In genomic region chr15:43133429-43134156, GRCh38 we compare ENCODE assay signal across 1 cellular context.
A peak's percentile ranks its signal among the peaks of the same experiment; 100 is the strongest.
TF ChIP-seq lines count a peak whose summit lies in the region.

TSS of gene TMEM62 (plus strand) at chr15:43133586. CDS start at chr15:43133803, 217 bp downstream.

TF ChIP-seq in K562, 482 proteins besides CTCF, POLR2A, EP300 and RAD21 (continued from another document and continues in another):
- TF ChIP-seq CEBPZ (IDR thresholded peaks at IDR 0.05; ENCODE audit: borderline replicate concordance, low read depth, low read length) (no peak), NFE2 (IDR thresholded peaks at IDR 0.05; ENCODE audit: low read depth) (peak; percentile 53), MCM5 (IDR thresholded peaks at IDR 0.05; ENCODE audit: low read depth) (no peak), CTBP1 (IDR thresholded peaks at IDR 0.05; ENCODE audit: borderline replicate concordance) (peak; percentile 92), HIVEP1 (CRISPR knock-in tag; IDR thresholded peaks at IDR 0.05) (no peak), STAG1 (CRISPR knock-in tag; IDR thresholded peaks at IDR 0.05; ENCODE audit: borderline replicate concordance) (no peak), TRIM28 (IDR thresholded peaks at IDR 0.05) (no peak), PYGO2 (tag; IDR thresholded peaks at IDR 0.05) (no peak), MAFK (IDR thresholded peaks at IDR 0.05; ENCODE audit: low read length) (no peak), NONO (IDR thresholded peaks at IDR 0.05; ENCODE audit: low read depth in 2 of 2, low read length in 1 of 2) (peak; percentile 75 to 83; a peak in 3 of 4 replicates), ZNF217 (CRISPR knock-in tag; IDR thresholded peaks at IDR 0.05) (no peak), ZNF175 (CRISPR knock-in tag; IDR thresholded peaks at IDR 0.05; ENCODE audit: low read depth) (no peak), NCOA4 (IDR thresholded peaks at IDR 0.05; ENCODE audit: partially characterized antibody) (no peak), HOXB6 (CRISPR knock-in tag; IDR thresholded peaks at IDR 0.05; ENCODE audit: borderline replicate concordance) (no peak), POLR3G (IDR thresholded peaks at IDR 0.05; ENCODE audit: extremely low read depth, insufficient read length, insufficient replicate concordance) (no peak), JUND (IDR thresholded peaks at IDR 0.05; ENCODE audit: borderline replicate concordance, low read depth, low read length) (no peak), JUND (tag; IDR thresholded peaks at IDR 0.05; ENCODE audit: borderline replicate concordance, low read depth, low read length) (0 out of 3 replicates have a peak, but pooled peaks have one; percentile 44), ZNF76 (CRISPR knock-in tag; IDR thresholded peaks at IDR 0.05; ENCODE audit: borderline replicate concordance) (peak; percentile 82; the same call in 1 of the 2 replicates), ZKSCAN8 (CRISPR knock-in tag; IDR thresholded peaks at IDR 0.05) (no peak), POU5F1 (IDR thresholded peaks at IDR 0.05; ENCODE audit: borderline replicate concordance, low read depth, low read length, partially characterized antibody) (no peak), ZNF12 (CRISPR knock-in tag; IDR thresholded peaks at IDR 0.05) (no peak), FOXJ2 (tag; IDR thresholded peaks at IDR 0.05) (no peak), SIRT6 (IDR thresholded peaks at IDR 0.05; ENCODE audit: low read depth, low read length) (no peak), ZNF551 (CRISPR knock-in tag; IDR thresholded peaks at IDR 0.05) (no peak), ETV1 (tag; conservative IDR thresholded peaks at IDR 0.05; ENCODE audit: low read depth) (peak; percentile 82), ZNF655 (CRISPR knock-in tag; IDR thresholded peaks at IDR 0.05) (no peak), MYC (IDR thresholded peaks at IDR 0.05; ENCODE audit: low read depth, low read length) (peak; percentile 77), MYC (CRISPR knock-in tag; IDR thresholded peaks at IDR 0.05; ENCODE audit: borderline replicate concordance, low read depth) (no peak), CAMTA2 (CRISPR knock-in tag; conservative IDR thresholded peaks at IDR 0.05) (0 out of 2 replicates have a peak, but pooled peaks have one; percentile 34), CCNT2 (IDR thresholded peaks at IDR 0.05; ENCODE audit: borderline replicate concordance, extremely low read depth, insufficient read length, low read depth, low read length) (peak; percentile 61), ZNF57 (CRISPR knock-in tag; IDR thresholded peaks at IDR 0.05) (no peak), RUNX1 (IDR thresholded peaks at IDR 0.05; ENCODE audit: low read depth) (no peak), RBM14 (IDR thresholded peaks at IDR 0.05; ENCODE audit: borderline replicate concordance, insufficient read depth, low read depth, low read length) (no peak), HDAC1 (IDR thresholded peaks at IDR 0.05) (no peak), ZNF561 (CRISPR knock-in tag; conservative IDR thresholded peaks at IDR 0.05) (no peak), SMAD2 (IDR thresholded peaks at IDR 0.05; ENCODE audit: low read depth, low read length) (no peak), SRSF3 (IDR thresholded peaks at IDR 0.05; ENCODE audit: insufficient read depth, low read length) (no peak), ZNF41 (CRISPR knock-in tag; conservative IDR thresholded peaks at IDR 0.05) (no peak), RHOXF2B (CRISPR knock-in tag; conservative IDR thresholded peaks at IDR 0.05) (no peak), NFYB (IDR thresholded peaks at IDR 0.05; ENCODE audit: extremely low read depth, insufficient read length) (no peak), PHB2 (IDR thresholded peaks at IDR 0.05; ENCODE audit: low read depth) (no peak), STAT5A (IDR thresholded peaks at IDR 0.05; ENCODE audit: borderline replicate concordance, low read length) (no peak), MCM2 (IDR thresholded peaks at IDR 0.05; ENCODE audit: low read depth) (no peak), E2F3 (CRISPR knock-in tag; IDR thresholded peaks at IDR 0.05) (no peak), E2F4 (CRISPR knock-in tag; IDR thresholded peaks at IDR 0.05; ENCODE audit: low read depth) (peak; percentile 12; the same call in 1 of the 2 replicates), ZNF644 (tag; IDR thresholded peaks at IDR 0.05; ENCODE audit: low read depth) (no peak; the same call in 1 of the 2 replicates), CBFB (CRISPR knock-in tag; IDR thresholded peaks at IDR 0.05) (no peak), FOS (IDR thresholded peaks at IDR 0.05; ENCODE audit: extremely low read depth, insufficient read length) (no peak), NBN (IDR thresholded peaks at IDR 0.05; ENCODE audit: low read depth) (no peak), FOXP1 (CRISPR knock-in tag; IDR thresholded peaks at IDR 0.05) (peak; percentile 51; the same call in 1 of the 2 replicates), ZNF274 (IDR thresholded peaks at IDR 0.05; ENCODE audit: borderline replicate concordance, low read depth, low read length) (no peak), ZNF324 (CRISPR knock-in tag; IDR thresholded peaks at IDR 0.05) (no peak), FOXJ3 (CRISPR knock-in tag; IDR thresholded peaks at IDR 0.05) (no peak), BDP1 (IDR thresholded peaks at IDR 0.05; ENCODE audit: insufficient read depth, insufficient read length) (no peak), SRSF9 (IDR thresholded peaks at IDR 0.05; ENCODE audit: borderline replicate concordance, low read depth, low read length) (no peak), FUS (optimal IDR thresholded peaks at IDR 0.05; ENCODE audit: low read depth, low read length) (peak; percentile 75), ZNF766 (CRISPR knock-in tag; conservative IDR thresholded peaks at IDR 0.05) (no peak)
- TF ChIP-seq, protein P1, sequence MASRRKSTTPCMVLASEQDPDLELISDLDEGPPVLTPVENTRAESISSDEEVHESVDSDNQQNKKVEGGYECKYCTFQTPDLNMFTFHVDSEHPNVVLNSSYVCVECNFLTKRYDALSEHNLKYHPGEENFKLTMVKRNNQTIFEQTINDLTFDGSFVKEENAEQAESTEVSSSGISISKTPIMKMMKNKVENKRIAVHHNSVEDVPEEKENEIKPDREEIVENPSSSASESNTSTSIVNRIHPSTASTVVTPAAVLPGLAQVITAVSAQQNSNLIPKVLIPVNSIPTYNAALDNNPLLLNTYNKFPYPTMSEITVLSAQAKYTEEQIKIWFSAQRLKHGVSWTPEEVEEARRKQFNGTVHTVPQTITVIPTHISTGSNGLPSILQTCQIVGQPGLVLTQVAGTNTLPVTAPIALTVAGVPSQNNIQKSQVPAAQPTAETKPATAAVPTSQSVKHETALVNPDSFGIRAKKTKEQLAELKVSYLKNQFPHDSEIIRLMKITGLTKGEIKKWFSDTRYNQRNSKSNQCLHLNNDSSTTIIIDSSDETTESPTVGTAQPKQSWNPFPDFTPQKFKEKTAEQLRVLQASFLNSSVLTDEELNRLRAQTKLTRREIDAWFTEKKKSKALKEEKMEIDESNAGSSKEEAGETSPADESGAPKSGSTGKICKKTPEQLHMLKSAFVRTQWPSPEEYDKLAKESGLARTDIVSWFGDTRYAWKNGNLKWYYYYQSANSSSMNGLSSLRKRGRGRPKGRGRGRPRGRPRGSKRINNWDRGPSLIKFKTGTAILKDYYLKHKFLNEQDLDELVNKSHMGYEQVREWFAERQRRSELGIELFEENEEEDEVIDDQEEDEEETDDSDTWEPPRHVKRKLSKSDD (conservative IDR thresholded peaks at IDR 0.05; ENCODE audit: low read length) = no peak
- TF ChIP-seq, protein P2, sequence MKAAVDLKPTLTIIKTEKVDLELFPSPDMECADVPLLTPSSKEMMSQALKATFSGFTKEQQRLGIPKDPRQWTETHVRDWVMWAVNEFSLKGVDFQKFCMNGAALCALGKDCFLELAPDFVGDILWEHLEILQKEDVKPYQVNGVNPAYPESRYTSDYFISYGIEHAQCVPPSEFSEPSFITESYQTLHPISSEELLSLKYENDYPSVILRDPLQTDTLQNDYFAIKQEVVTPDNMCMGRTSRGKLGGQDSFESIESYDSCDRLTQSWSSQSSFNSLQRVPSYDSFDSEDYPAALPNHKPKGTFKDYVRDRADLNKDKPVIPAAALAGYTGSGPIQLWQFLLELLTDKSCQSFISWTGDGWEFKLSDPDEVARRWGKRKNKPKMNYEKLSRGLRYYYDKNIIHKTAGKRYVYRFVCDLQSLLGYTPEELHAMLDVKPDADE (conservative IDR thresholded peaks at IDR 0.05; ENCODE audit: control insufficient read depth, low read depth, low read length) = 0 out of 2 replicates have a peak, but pooled peaks have one; percentile 25
- TF ChIP-seq, protein P3, sequence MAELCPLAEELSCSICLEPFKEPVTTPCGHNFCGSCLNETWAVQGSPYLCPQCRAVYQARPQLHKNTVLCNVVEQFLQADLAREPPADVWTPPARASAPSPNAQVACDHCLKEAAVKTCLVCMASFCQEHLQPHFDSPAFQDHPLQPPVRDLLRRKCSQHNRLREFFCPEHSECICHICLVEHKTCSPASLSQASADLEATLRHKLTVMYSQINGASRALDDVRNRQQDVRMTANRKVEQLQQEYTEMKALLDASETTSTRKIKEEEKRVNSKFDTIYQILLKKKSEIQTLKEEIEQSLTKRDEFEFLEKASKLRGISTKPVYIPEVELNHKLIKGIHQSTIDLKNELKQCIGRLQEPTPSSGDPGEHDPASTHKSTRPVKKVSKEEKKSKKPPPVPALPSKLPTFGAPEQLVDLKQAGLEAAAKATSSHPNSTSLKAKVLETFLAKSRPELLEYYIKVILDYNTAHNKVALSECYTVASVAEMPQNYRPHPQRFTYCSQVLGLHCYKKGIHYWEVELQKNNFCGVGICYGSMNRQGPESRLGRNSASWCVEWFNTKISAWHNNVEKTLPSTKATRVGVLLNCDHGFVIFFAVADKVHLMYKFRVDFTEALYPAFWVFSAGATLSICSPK (IDR thresholded peaks at IDR 0.05; ENCODE audit: borderline replicate concordance) = no peak
- TF ChIP-seq, protein P4, sequence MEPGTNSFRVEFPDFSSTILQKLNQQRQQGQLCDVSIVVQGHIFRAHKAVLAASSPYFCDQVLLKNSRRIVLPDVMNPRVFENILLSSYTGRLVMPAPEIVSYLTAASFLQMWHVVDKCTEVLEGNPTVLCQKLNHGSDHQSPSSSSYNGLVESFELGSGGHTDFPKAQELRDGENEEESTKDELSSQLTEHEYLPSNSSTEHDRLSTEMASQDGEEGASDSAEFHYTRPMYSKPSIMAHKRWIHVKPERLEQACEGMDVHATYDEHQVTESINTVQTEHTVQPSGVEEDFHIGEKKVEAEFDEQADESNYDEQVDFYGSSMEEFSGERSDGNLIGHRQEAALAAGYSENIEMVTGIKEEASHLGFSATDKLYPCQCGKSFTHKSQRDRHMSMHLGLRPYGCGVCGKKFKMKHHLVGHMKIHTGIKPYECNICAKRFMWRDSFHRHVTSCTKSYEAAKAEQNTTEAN (CRISPR knock-in tag; IDR thresholded peaks at IDR 0.05) = peak; percentile 64; the same call in 1 of the 2 replicates
- TF ChIP-seq, protein P5, sequence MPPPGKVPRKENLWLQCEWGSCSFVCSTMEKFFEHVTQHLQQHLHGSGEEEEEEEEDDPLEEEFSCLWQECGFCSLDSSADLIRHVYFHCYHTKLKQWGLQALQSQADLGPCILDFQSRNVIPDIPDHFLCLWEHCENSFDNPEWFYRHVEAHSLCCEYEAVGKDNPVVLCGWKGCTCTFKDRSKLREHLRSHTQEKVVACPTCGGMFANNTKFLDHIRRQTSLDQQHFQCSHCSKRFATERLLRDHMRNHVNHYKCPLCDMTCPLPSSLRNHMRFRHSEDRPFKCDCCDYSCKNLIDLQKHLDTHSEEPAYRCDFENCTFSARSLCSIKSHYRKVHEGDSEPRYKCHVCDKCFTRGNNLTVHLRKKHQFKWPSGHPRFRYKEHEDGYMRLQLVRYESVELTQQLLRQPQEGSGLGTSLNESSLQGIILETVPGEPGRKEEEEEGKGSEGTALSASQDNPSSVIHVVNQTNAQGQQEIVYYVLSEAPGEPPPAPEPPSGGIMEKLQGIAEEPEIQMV (tag; conservative IDR thresholded peaks at IDR 0.05; ENCODE audit: low read depth) = no peak
- TF ChIP-seq, protein P6, sequence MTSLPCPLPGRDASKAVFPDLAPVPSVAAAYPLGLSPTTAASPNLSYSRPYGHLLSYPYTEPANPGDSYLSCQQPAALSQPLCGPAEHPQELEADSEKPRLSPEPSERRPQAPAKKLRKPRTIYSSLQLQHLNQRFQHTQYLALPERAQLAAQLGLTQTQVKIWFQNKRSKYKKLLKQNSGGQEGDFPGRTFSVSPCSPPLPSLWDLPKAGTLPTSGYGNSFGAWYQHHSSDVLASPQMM (CRISPR knock-in tag; IDR thresholded peaks at IDR 0.05) = no peak
